10 cellular contexts compared by ENCODE assay signal in genomic region chr11:77081976-77082836, GRCh38. TPM values are rescaled to one million over a fixed set of nuclear protein-coding genes. Genes with fewer than 3 reads are reported as not detected.
A peak's percentile ranks its signal among the peaks of the same experiment; 100 is the strongest.
DNase-seq lines count a peak whose midpoint lies in the region; ATAC-seq lines count a peak whose summit lies in the region.
"Had no signal": no experiment of that assay in that cellular context is flagged by ENCODE, and none has a peak within 500 bp of the region (broad histone marks: within the 10 kb centered on the region; RNA-seq: fewer than 3 reads in every experiment).

No MANE protein-coding gene starts in this region.

- H3K9ac ChIP-seq in duodenal mucosa (ENCODE audit: low read depth in 1 of 2, low read length in 2 of 2): peak overlapping the region; percentile 59 to 67

- H3K27ac Mint-ChIP-seq in activated naive CD4-positive, alpha-beta T cell treated with anti-CD3 and anti-CD28 coated beads, Interleukin-2, amount 10 ng/mL, durations not matched to agents 7 days and 5 days: peak overlapping the region; percentile 98
- peak overlapping the region; percentile 96 to 99 (median 98) for H3K27ac Mint-ChIP-seq in naive thymus-derived CD8-positive, alpha-beta T cell

- H3K36me3 ChIP-seq in duodenal mucosa (ENCODE audit: control insufficient read depth in 1 of 2, insufficient read depth in 2 of 2, low read length in 2 of 2) (peaks cover 2 to 22% of the 10 kb centered on the region in 2 donors), aorta (ENCODE audit: control insufficient read depth in 1 of 2, insufficient read depth in 2 of 2, low read length in 1 of 2) (no peaks in the 10 kb centered on the region)

- peak overlapping the region; percentile 71 for H3K4me3 Mint-ChIP-seq in activated naive CD4-positive, alpha-beta T cell treated with anti-CD3 and anti-CD28 coated beads, Interleukin-2, amount 10 ng/mL, durations not matched to agents 7 days and 5 days
- peak overlapping the region; percentile 73 to 89 (median 86) for H3K4me3 Mint-ChIP-seq in naive thymus-derived CD8-positive, alpha-beta T cell

- H3K36me3 Mint-ChIP-seq in activated naive CD4-positive, alpha-beta T cell treated with anti-CD3 and anti-CD28 coated beads, Interleukin-2, amount 10 ng/mL, durations not matched to agents 7 days and 5 days: no peaks in the 10 kb centered on the region
- peaks cover 0 to 3% (median 0%) of the 10 kb centered on the region in 3 donors for H3K36me3 Mint-ChIP-seq in naive thymus-derived CD8-positive, alpha-beta T cell

- 78 to 79% methylated on average over 11 of the region's 11 CpGs for WGBS in aorta, 2 donors

- H3K4me1 ChIP-seq in duodenal mucosa (ENCODE audit: control insufficient read depth in 1 of 2, insufficient read depth in 2 of 2, low read length in 2 of 2): peaks cover 66 to 67% of the 10 kb centered on the region in 2 donors
- no peaks in the 10 kb centered on the region for H3K4me1 ChIP-seq in aorta (ENCODE audit: control insufficient read depth in 1 of 2, insufficient read depth in 2 of 2, low read length in 2 of 2)

- DNase-seq in activated naive CD4-positive, alpha-beta T cell treated with anti-CD3 and anti-CD28 coated beads, Interleukin-2, amount 10 ng/mL, durations not matched to agents 7 days and 5 days: peak; percentile 20
- no peak for DNase-seq in activated naive CD4-positive, alpha-beta T cell treated with anti-CD3 and anti-CD28 coated beads, Interleukin-2, amount 50 U/mL, for 16 hours
- peak in 4 of 10 donors; percentile 17 to 56 (median 23) for DNase-seq in naive thymus-derived CD8-positive, alpha-beta T cell
- DNase-seq in aorta: peak; percentile 44 to 73
- DNase-seq in NK-92 (lab: John Stamatoyannopoulos, UW; ENCODE audit: unreplicated experiment): no peak
- no peak for DNase-seq in NCI-H1105 (lab: John Stamatoyannopoulos, UW)
- DNase-seq: PC-9 had no signal

- peak; percentile 53 to 56 for ATAC-seq in naive thymus-derived CD8-positive, alpha-beta T cell
- ATAC-seq in aorta (ENCODE audit: low FRiP score) (peak; percentile 12), HG03439 (IDR thresholded peaks at IDR 0.05; ENCODE audit: unreplicated experiment) (no peak)

- H3K9me3 ChIP-seq in duodenal mucosa (ENCODE audit: control insufficient read depth in 1 of 2, low read length in 2 of 2) (no peaks in the 10 kb centered on the region), aorta (ENCODE audit: control insufficient read depth, low read length) (no peaks in the 10 kb centered on the region)

- H3K27me3 ChIP-seq in duodenal mucosa (ENCODE audit: control insufficient read depth in 1 of 2, insufficient read depth in 2 of 2, low read length in 2 of 2): no peaks in the 10 kb centered on the region
- no peaks in the 10 kb centered on the region for H3K27me3 ChIP-seq in aorta (ENCODE audit: control insufficient read depth in 1 of 2, insufficient read depth in 2 of 2, low read length in 1 of 2)

- CTCF ChIA-PET in activated naive CD4-positive, alpha-beta T cell treated with anti-CD3 and anti-CD28 coated beads, Interleukin-2, amount 10 ng/mL, durations not matched to agents 7 days and 5 days (lab: Charles Lee): interaction anchor here (0.6 to 5.4 kb wide), 6 partner anchors 9 to 162 kb away, joined by 3 to 62 read pairs (median 8); no protein-coding TSS in a partner anchor

- no peaks in the 10 kb centered on the region for H3K9me3 Mint-ChIP-seq in activated naive CD4-positive, alpha-beta T cell treated with anti-CD3 and anti-CD28 coated beads, Interleukin-2, amount 10 ng/mL, durations not matched to agents 7 days and 5 days
- peaks cover 0 to 9% (median 0%) of the 10 kb centered on the region in 9 donors for H3K9me3 Mint-ChIP-seq in naive thymus-derived CD8-positive, alpha-beta T cell

- H3K27me3 Mint-ChIP-seq in activated naive CD4-positive, alpha-beta T cell treated with anti-CD3 and anti-CD28 coated beads, Interleukin-2, amount 10 ng/mL, durations not matched to agents 7 days and 5 days: peaks cover 11% of the 10 kb centered on the region
- no peaks in the 10 kb centered on the region for H3K27me3 Mint-ChIP-seq in naive thymus-derived CD8-positive, alpha-beta T cell

- peak overlapping the region; percentile 17 to 40 for H3K4me3 ChIP-seq in duodenal mucosa (ENCODE audit: low read depth in 1 of 2, low read length in 2 of 2)
- H3K4me3 ChIP-seq in aorta (ENCODE audit: low read length in 2 of 2): no peak overlapping the region
- H3K4me3 ChIP-seq: PC-9 had no signal

- POLR2A ChIA-PET in naive thymus-derived CD8-positive, alpha-beta T cell (lab: Charles Lee): interaction anchor here (1.0 to 2.8 kb wide), 7 partner anchors 9 to 35 kb away, joined by 3 to 25 read pairs (median 6); partner anchors contain the start of gene CAPN5

- H3K4me1 Mint-ChIP-seq in activated naive CD4-positive, alpha-beta T cell treated with anti-CD3 and anti-CD28 coated beads, Interleukin-2, amount 10 ng/mL, durations not matched to agents 7 days and 5 days: peaks cover 26% of the 10 kb centered on the region
- H3K4me1 Mint-ChIP-seq in naive thymus-derived CD8-positive, alpha-beta T cell: peaks cover 16 to 42% (median 25%) of the 10 kb centered on the region in 4 donors

- intact Hi-C loops in aorta (cut with DNase I): no loop called here

- H3K27ac ChIP-seq in duodenal mucosa (ENCODE audit: low read depth, low read length) (peak overlapping the region; percentile 48), aorta (ENCODE audit: low read depth in 1 of 2, low read length in 2 of 2) (no peak overlapping the region)
- H3K27ac ChIP-seq: PC-9 had no signal

RNA-seq across cellular contexts. Expression of gene CAPN5, which starts 15.4 kb away (rescaled TPM):
- 1 to 10 TPM; 9.5 to 9.9 TPM for total RNA-seq in naive thymus-derived CD8-positive, alpha-beta T cell
- polyA plus RNA-seq in naive thymus-derived CD8-positive, alpha-beta T cell: 10 to 100 TPM in 1 of 3 donors, 1 to 10 TPM in 2; 6.2 to 13.1 (median 7.5) TPM
- 10 to 100 TPM in 1 of 2 donors, 1 to 10 TPM in 1; 6.9 to 22.4 TPM for total RNA-seq in aorta
- 10 to 100 TPM; 10.4 to 11.1 TPM for polyA plus RNA-seq in aorta

RNA-seq across cellular contexts. Expression of gene OMP, which starts 20.4 kb away (rescaled TPM):
- total RNA-seq in naive thymus-derived CD8-positive, alpha-beta T cell: 1 to 10 TPM in 1 of 2 experiments, not detected in 1; 1.1 TPM
- polyA plus RNA-seq in naive thymus-derived CD8-positive, alpha-beta T cell: not detected
- 1 to 10 TPM in 1 of 2 donors, not detected in 1; 2.1 TPM for total RNA-seq in aorta
- not detected for polyA plus RNA-seq in aorta
- total RNA-seq: activated CD8-positive, alpha-beta memory T cell treated with anti-CD3 and anti-CD28 coated beads for 36 hours had no signal

RNA-seq across cellular contexts. Expression of gene MYO7A, which starts 45.8 kb away (rescaled TPM):
- total RNA-seq in naive thymus-derived CD8-positive, alpha-beta T cell: under 1 TPM; 0.18 to 0.30 TPM
- not detected for polyA plus RNA-seq in naive thymus-derived CD8-positive, alpha-beta T cell
- 10 to 100 TPM; 11.6 to 27.9 TPM for total RNA-seq in aorta
- 1 to 10 TPM; 1.9 to 2.1 TPM for polyA plus RNA-seq in aorta

RNA-seq across cellular contexts. Expression of gene B3GNT6, which starts 48.0 kb away (rescaled TPM):
- not detected for total RNA-seq in naive thymus-derived CD8-positive, alpha-beta T cell
- polyA plus RNA-seq in naive thymus-derived CD8-positive, alpha-beta T cell: not detected
- not detected for total RNA-seq in aorta
- polyA plus RNA-seq in aorta: not detected
- total RNA-seq: activated CD8-positive, alpha-beta memory T cell treated with anti-CD3 and anti-CD28 coated beads for 36 hours; PC-9 had no signal

Comparison
In these comparisons a context has a peak if more than half of its experiments do, and no peak if none do; other contexts are left out.
1. DNase-seq: peak in activated naive CD4-positive, alpha-beta T cell treated with anti-CD3 and anti-CD28 coated beads, Interleukin-2, amount 10 ng/mL, durations not matched to agents 7 days and 5 days (single experiment) and aorta (2 of 2); none in activated naive CD4-positive, alpha-beta T cell treated with anti-CD3 and anti-CD28 coated beads, Interleukin-2, amount 50 U/mL, for 16 hours (single experiment), NK-92 (single experiment) and NCI-H1105 (single experiment).
2. H3K4me3 ChIP-seq: peak in duodenal mucosa (2 of 2); none in aorta (0 of 2).
3. RNA of gene MYO7A, which starts 45.8 kb away (total RNA-seq): 11.6 to 27.9 TPM in aorta; 0.18 to 0.30 TPM in naive thymus-derived CD8-positive, alpha-beta T cell; every median in the first group is over 4 times any median in the second.